11 cellular contexts compared by ENCODE assay signal in the genomic region with DNA sequence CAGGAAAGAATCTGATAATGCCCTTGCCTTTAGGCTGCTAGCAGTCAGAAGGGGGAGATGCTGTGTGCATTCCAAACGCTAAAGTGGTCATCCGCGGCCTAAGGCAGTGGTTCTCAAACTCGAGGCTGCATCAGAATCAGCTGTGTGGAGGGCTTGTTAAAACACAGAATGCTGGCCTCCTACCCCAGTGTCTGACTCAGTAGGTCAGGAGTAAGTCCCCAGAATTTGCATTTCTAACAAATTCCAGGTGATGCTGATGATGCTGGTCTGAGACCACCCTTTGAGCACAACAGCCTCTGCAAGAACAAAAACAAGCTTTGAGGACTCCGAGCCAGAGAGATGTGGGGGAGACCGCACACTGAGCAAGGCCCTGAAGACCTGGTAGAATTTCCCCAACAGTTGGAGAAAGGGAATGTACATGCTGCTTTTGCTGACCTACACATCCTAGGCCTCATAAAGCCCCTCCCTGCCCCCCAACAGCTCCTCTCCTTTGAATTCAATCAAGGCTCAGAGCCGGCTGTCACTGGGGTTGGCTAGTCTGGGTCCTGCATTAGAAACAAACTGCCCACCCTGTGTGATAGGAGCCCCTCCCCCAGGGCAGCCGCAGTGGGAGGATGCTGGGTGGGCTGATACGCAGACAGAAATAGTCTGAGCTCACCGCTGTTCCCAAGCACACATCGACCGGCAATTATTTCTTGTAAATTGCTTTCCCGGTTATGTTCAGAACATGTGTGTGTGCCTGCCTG. TPM values are rescaled to one million over a fixed set of nuclear protein-coding genes. Genes with fewer than 3 reads are reported as not detected.
DNase-seq lines count a peak whose midpoint lies in the region; ATAC-seq, FAIRE-seq and TF ChIP-seq lines count a peak whose summit lies in the region.
"Had no signal": no experiment of that assay in that cellular context is flagged by ENCODE, and none has a peak within 500 bp of the region (broad histone marks: within the 10 kb centered on the region; RNA-seq: fewer than 3 reads in every experiment).

No MANE protein-coding gene starts in this region.

- DNase-seq in H7 (peak; percentile 51), NT2/D1 (ENCODE audit: low read depth, low spot score) (peak; percentile 90), bronchial epithelial cell (ENCODE audit: low read depth) (peak; percentile 47), retina (peak; percentile 85), MM.1S (no peak), lower lobe of right lung (no peak)
- DNase-seq: NCI-H82, stomach had no signal

- H3K9me3 ChIP-seq in NT2/D1 (ENCODE audit: insufficient read depth, low read length) (no peaks in the 10 kb centered on the region), MM.1S (replicated peaks; ENCODE audit: insufficient read depth, low read length) (no peaks in the 10 kb centered on the region), lower lobe of right lung (no peaks in the 10 kb centered on the region)
- H3K9me3 ChIP-seq: stomach had no signal

- no peaks in the 10 kb centered on the region for H3K9me2 ChIP-seq in MM.1S (replicated peaks; ENCODE audit: insufficient read depth, low read length)

- H3K79me2 ChIP-seq in MM.1S (ENCODE audit: low read length): no peaks in the 10 kb centered on the region

- peaks cover 17% of the 10 kb centered on the region for H3K4me1 ChIP-seq in NT2/D1 (ENCODE audit: insufficient read depth, insufficient read length)
- no peaks in the 10 kb centered on the region for H3K4me1 ChIP-seq in MM.1S (ENCODE audit: low read length)
- H3K4me1 ChIP-seq in lower lobe of right lung: no peaks in the 10 kb centered on the region

- no peak for TF ChIP-seq CTCF in bronchial epithelial cell (IDR thresholded peaks at IDR 0.05; ENCODE audit: insufficient read depth, low read length, severe bottlenecking)
- no peak for TF ChIP-seq CTCF in MM.1S (IDR thresholded peaks at IDR 0.05; ENCODE audit: low read length)
- TF ChIP-seq CTCF in lower lobe of right lung (IDR thresholded peaks at IDR 0.05): no peak

- peak overlapping the region; percentile 74 for H3K9ac ChIP-seq in NT2/D1 (ENCODE audit: insufficient read length, low read depth)
- H3K9ac ChIP-seq in MM.1S (ENCODE audit: low read length): no peak overlapping the region

- H3K27me3 ChIP-seq in H7 (ENCODE audit: control insufficient read depth, insufficient read depth, low read length): no peaks in the 10 kb centered on the region
- no peaks in the 10 kb centered on the region for H3K27me3 ChIP-seq in NT2/D1 (ENCODE audit: insufficient read depth, insufficient read length)
- no peaks in the 10 kb centered on the region for H3K27me3 ChIP-seq in bronchial epithelial cell (ENCODE audit: control insufficient read depth, insufficient read depth, low read length)
- no peaks in the 10 kb centered on the region for H3K27me3 ChIP-seq in MM.1S (replicated peaks; ENCODE audit: insufficient read depth, low read length)
- no peaks in the 10 kb centered on the region for H3K27me3 ChIP-seq in lower lobe of right lung (ENCODE audit: low read depth)
- H3K27me3 ChIP-seq: stomach had no signal

- H3K4me3 ChIP-seq in H7 (ENCODE audit: insufficient read depth, low read depth, low read length) (no peak overlapping the region), NT2/D1 (ENCODE audit: insufficient read length, low read depth) (no peak overlapping the region), bronchial epithelial cell (ENCODE audit: low read depth, low read length) (no peak overlapping the region), MM.1S (ENCODE audit: low read length) (no peak overlapping the region), lower lobe of right lung (no peak overlapping the region)
- H3K4me3 ChIP-seq: stomach had no signal

- H3K27ac ChIP-seq in MM.1S (ENCODE audit: low read length) (no peak overlapping the region), lower lobe of right lung (no peak overlapping the region)
- H3K27ac ChIP-seq: stomach had no signal

- no peak overlapping the region for H2AFZ ChIP-seq in MM.1S (ENCODE audit: low read length)

- H3K36me3 ChIP-seq in H7 (replicated peaks; ENCODE audit: control insufficient read depth, insufficient read depth, low read length) (no peaks in the 10 kb centered on the region), NT2/D1 (ENCODE audit: insufficient read depth, insufficient read length, low read length) (no peaks in the 10 kb centered on the region), bronchial epithelial cell (ENCODE audit: control insufficient read depth, insufficient read depth, low read length) (no peaks in the 10 kb centered on the region), MM.1S (replicated peaks; ENCODE audit: insufficient read depth, low read length) (no peaks in the 10 kb centered on the region), lower lobe of right lung (no peaks in the 10 kb centered on the region)
- H3K36me3 ChIP-seq: stomach had no signal

- no peak overlapping the region for H3K4me2 ChIP-seq in MM.1S (ENCODE audit: low read depth, low read length)

- H3F3A ChIP-seq in MM.1S (ENCODE audit: insufficient read depth, low read length): no peaks in the 10 kb centered on the region

- intact Hi-C loops in lower lobe of right lung (cut with DNase I): no loop called here

- H4K20me1 ChIP-seq in MM.1S (ENCODE audit: insufficient read depth, low read length): no peaks in the 10 kb centered on the region

- ATAC-seq in HG03469 (IDR thresholded peaks at IDR 0.05; ENCODE audit: unreplicated experiment) (no peak), lower lobe of right lung (no peak)

- no peak for FAIRE-seq in bronchial epithelial cell (lab: Jason Lieb, UNC)

RNA-seq across cellular contexts. Expression of a gene that starts 27.1 kb away (rescaled TPM):
- total RNA-seq in H7 (2014; rRNA removed; shearing (Covaris generic)): 0.18 and 1.3 TPM in 2 replicates
- total RNA-seq in bronchial epithelial cell: not detected in 2 replicates
- 1.6 TPM for total RNA-seq in lower lobe of right lung
- total RNA-seq: cerebellum, osteoblast had no signal

RNA-seq across cellular contexts. Expression of a gene that starts 38.1 kb away (rescaled TPM):
- 23.3 and 30.0 TPM in 2 replicates for total RNA-seq in H7 (2014; rRNA removed; shearing (Covaris generic))
- total RNA-seq in bronchial epithelial cell: 8.4 and 15.5 TPM in 2 replicates
- 14.4 TPM for total RNA-seq in lower lobe of right lung

RNA-seq across cellular contexts. Expression of a gene that starts 57.9 kb away (rescaled TPM):
- total RNA-seq in H7 (2014; rRNA removed; shearing (Covaris generic)): 27.2 and 42.6 TPM in 2 replicates
- 1.1 and 1.7 TPM in 2 replicates for total RNA-seq in bronchial epithelial cell
- 4.3 TPM for total RNA-seq in lower lobe of right lung

Comparison
In these comparisons a context has a peak if more than half of its experiments do, and no peak if none do; other contexts are left out.
1. DNase-seq: peak in H7 (single experiment), NT2/D1 (single experiment), bronchial epithelial cell (single experiment) and retina (single experiment); none in MM.1S (single experiment) and lower lobe of right lung (single experiment).